25 cellular contexts compared by ENCODE assay signal in genomic region chr4:74669702-74670101, GRCh38.
"Had no signal": no experiment of that assay in that cellular context is flagged by ENCODE, and none has a peak within 500 bp of the region (broad histone marks: within the 10 kb centered on the region; RNA-seq: fewer than 3 reads in every experiment).

No MANE protein-coding gene starts in this region.

- H3K4me1 ChIP-seq: prostate gland, testis, tibial artery had no signal

- H3K4me3 Mint-ChIP-seq: effector memory CD8-positive, alpha-beta T cell; memory B cell; mesothelial cell of epicardium; naive B cell; natural killer cell treated with Interleukin-12 subunit alpha and Interleukin-12 subunit beta and Interleukin-15 and Interleukin-18, amount 100 ng/mL, for 72 hours; neural progenitor cell; stimulated activated effector memory CD8-positive, alpha-beta T cell treated with anti-CD3 and anti-CD28 coated beads, Interleukin-12 subunit alpha, Interleukin-12 subunit beta, amount 100 ng/mL, for 72 hours; type B pancreatic cell had no signal

- H3K36me3 Mint-ChIP-seq: memory B cell; mesothelial cell of epicardium; naive B cell; natural killer cell treated with Interleukin-12 subunit alpha and Interleukin-12 subunit beta and Interleukin-15 and Interleukin-18, amount 100 ng/mL, for 72 hours; neural progenitor cell; stimulated activated effector memory CD8-positive, alpha-beta T cell treated with anti-CD3 and anti-CD28 coated beads, Interleukin-12 subunit alpha, Interleukin-12 subunit beta, amount 100 ng/mL, for 72 hours; type B pancreatic cell had no signal

- ATAC-seq: effector memory CD8-positive, alpha-beta T cell; left lobe of liver; mucosa of descending colon; natural killer cell treated with Interleukin-12 subunit alpha and Interleukin-12 subunit beta and Interleukin-15 and Interleukin-18, amount 100 ng/mL, for 72 hours; stimulated activated effector memory CD8-positive, alpha-beta T cell treated with anti-CD3 and anti-CD28 coated beads, Interleukin-12 subunit alpha, Interleukin-12 subunit beta, amount 100 ng/mL, for 72 hours; stimulated activated naive CD8-positive, alpha-beta T cell treated with anti-CD3 and anti-CD28 coated beads, Interleukin-15, Interleukin-2, amounts not matched to agents 100 U/mL and 50 U/mL, for 24 hours had no signal

- FAIRE-seq: endometrium, frontal cortex, kidney, urothelium cell line had no signal

- H3K27me3 ChIP-seq: neural progenitor cell, right atrium auricular region, sigmoid colon, testis, tibial artery had no signal

- H3K27ac Mint-ChIP-seq: effector memory CD8-positive, alpha-beta T cell; memory B cell; mesothelial cell of epicardium; naive B cell; natural killer cell treated with Interleukin-12 subunit alpha and Interleukin-12 subunit beta and Interleukin-15 and Interleukin-18, amount 100 ng/mL, for 72 hours; neural progenitor cell; stimulated activated effector memory CD8-positive, alpha-beta T cell treated with anti-CD3 and anti-CD28 coated beads, Interleukin-12 subunit alpha, Interleukin-12 subunit beta, amount 100 ng/mL, for 72 hours had no signal

- H3K4me3 ChIP-seq: lung, mucosa of descending colon, neural progenitor cell, prostate gland, right atrium auricular region, sigmoid colon, testis, tibial artery had no signal

- H3K9me3 Mint-ChIP-seq: effector memory CD8-positive, alpha-beta T cell; memory B cell; naive B cell; natural killer cell treated with Interleukin-12 subunit alpha and Interleukin-12 subunit beta and Interleukin-15 and Interleukin-18, amount 100 ng/mL, for 72 hours; neural progenitor cell; stimulated activated effector memory CD8-positive, alpha-beta T cell treated with anti-CD3 and anti-CD28 coated beads, Interleukin-12 subunit alpha, Interleukin-12 subunit beta, amount 100 ng/mL, for 72 hours; type B pancreatic cell had no signal

- H3K9ac ChIP-seq: neural progenitor cell had no signal

- H3K4me1 Mint-ChIP-seq: memory B cell; mesothelial cell of epicardium; naive B cell; stimulated activated effector memory CD8-positive, alpha-beta T cell treated with anti-CD3 and anti-CD28 coated beads, Interleukin-12 subunit alpha, Interleukin-12 subunit beta, amount 100 ng/mL, for 72 hours had no signal

- H3K9me3 ChIP-seq: mucosa of descending colon, prostate gland, right atrium auricular region, sigmoid colon, testis, tibial artery had no signal

- H3K4me2 ChIP-seq: neural progenitor cell had no signal

- DNase-seq: cortex of kidney; effector memory CD8-positive, alpha-beta T cell; kidney; mucosa of descending colon; naive B cell; sigmoid colon; stimulated activated CD4-positive, alpha-beta T cell treated with anti-CD3 and anti-CD28 coated beads, Interleukin-2, amount 100 ng/mL, for 24 hours; stimulated activated CD4-positive, alpha-beta T cell treated with anti-CD3 and anti-CD28 coated beads, Interleukin-4, amount 100 ng/mL, for 24 hours; stimulated activated naive CD8-positive, alpha-beta T cell treated with anti-CD3 and anti-CD28 coated beads, Interleukin-15, Interleukin-2, amounts not matched to agents 100 U/mL and 50 U/mL, for 24 hours; substantia nigra; testis; tibial artery had no signal

- H3K36me3 ChIP-seq: neural progenitor cell, prostate gland, right atrium auricular region, sigmoid colon, tibial artery had no signal

- H3K27ac ChIP-seq: neural progenitor cell, prostate gland, right atrium auricular region, sigmoid colon, testis, tibial artery had no signal
